Comparison of ENCODE assay signal across 10 cellular contexts in the genomic region with DNA sequence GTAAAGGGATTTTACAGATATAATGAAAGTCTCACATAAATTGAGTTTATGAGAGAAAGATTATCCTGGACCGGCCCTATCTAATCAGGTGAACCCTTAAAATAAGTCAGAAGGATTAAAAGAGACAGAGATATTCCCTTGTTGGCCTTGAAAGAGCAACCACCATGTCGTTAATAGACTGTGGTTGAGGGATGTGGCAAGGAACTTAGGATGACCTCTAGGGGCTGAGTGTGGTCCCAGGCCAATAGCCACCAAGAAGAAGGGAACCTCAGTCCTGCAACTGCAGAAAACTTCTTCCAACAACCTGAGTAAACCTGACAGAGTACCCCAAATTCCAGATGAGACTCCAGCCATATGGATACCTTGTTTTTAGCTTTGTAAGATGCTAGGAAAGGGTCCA.
DNase-seq lines count a peak whose midpoint lies in the region; ATAC-seq, FAIRE-seq and TF ChIP-seq lines count a peak whose summit lies in the region.
"Had no signal": no experiment of that assay in that cellular context is flagged by ENCODE, and none has a peak within 500 bp of the region (broad histone marks: within the 10 kb centered on the region; RNA-seq: fewer than 3 reads in every experiment).

No MANE protein-coding gene starts in this region.

- no peak for TF ChIP-seq EP300 in Ishikawa (IDR thresholded peaks at IDR 0.05; ENCODE audit: borderline replicate concordance)

- peak; percentile 21; the same call in 1 of the 2 replicates for TF ChIP-seq RAD21 in Ishikawa (IDR thresholded peaks at IDR 0.05; ENCODE audit: low read depth)

- ATAC-seq in GM18519 (IDR thresholded peaks at IDR 0.05; ENCODE audit: low FRiP score, unreplicated experiment) (peak; percentile 83), GM21723 (IDR thresholded peaks at IDR 0.05; ENCODE audit: unreplicated experiment) (peak; percentile 71), GM19324 (IDR thresholded peaks at IDR 0.05; ENCODE audit: low FRiP score, unreplicated experiment) (no peak)

- FAIRE-seq in frontal cortex (lab: Jason Lieb, UNC), result no peak

- DNase-seq in iPS DF 19.7 (ENCODE audit: low read depth, low spot score), result peak; percentile 23
- no peak for DNase-seq in frontal cortex (ENCODE audit: low spot score in 2 of 2)
- no peak for DNase-seq in CD1c-positive myeloid dendritic cell (ENCODE audit: extremely low spot score)
- DNase-seq: activated CD4-positive, alpha-beta memory T cell treated with anti-CD3 and anti-CD28 coated beads for 36 hours; anterior cingulate cortex; left ventricle myocardium inferior had no signal

TF ChIP-seq in Ishikawa, 13 proteins besides CTCF, POLR2A, EP300 and RAD21:
- TF ChIP-seq YY1 (IDR thresholded peaks at IDR 0.05; ENCODE audit: low read depth), result no peak
- TF ChIP-seq ZBTB7A (IDR thresholded peaks at IDR 0.05; ENCODE audit: low read depth), result no peak
- TF ChIP-seq CREB1 (IDR thresholded peaks at IDR 0.05; ENCODE audit: low read depth), result no peak
- TF ChIP-seq, protein P1, sequence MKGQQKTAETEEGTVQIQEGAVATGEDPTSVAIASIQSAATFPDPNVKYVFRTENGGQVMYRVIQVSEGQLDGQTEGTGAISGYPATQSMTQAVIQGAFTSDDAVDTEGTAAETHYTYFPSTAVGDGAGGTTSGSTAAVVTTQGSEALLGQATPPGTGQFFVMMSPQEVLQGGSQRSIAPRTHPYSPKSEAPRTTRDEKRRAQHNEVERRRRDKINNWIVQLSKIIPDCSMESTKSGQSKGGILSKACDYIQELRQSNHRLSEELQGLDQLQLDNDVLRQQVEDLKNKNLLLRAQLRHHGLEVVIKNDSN (IDR thresholded peaks at IDR 0.05), result no peak
- no peak for TF ChIP-seq TCF12 (IDR thresholded peaks at IDR 0.05; ENCODE audit: low read depth)
- no peak for TF ChIP-seq CEBPB (IDR thresholded peaks at IDR 0.05)
- TF ChIP-seq EGR1 (IDR thresholded peaks at IDR 0.05), result no peak
- TF ChIP-seq, protein P2, sequence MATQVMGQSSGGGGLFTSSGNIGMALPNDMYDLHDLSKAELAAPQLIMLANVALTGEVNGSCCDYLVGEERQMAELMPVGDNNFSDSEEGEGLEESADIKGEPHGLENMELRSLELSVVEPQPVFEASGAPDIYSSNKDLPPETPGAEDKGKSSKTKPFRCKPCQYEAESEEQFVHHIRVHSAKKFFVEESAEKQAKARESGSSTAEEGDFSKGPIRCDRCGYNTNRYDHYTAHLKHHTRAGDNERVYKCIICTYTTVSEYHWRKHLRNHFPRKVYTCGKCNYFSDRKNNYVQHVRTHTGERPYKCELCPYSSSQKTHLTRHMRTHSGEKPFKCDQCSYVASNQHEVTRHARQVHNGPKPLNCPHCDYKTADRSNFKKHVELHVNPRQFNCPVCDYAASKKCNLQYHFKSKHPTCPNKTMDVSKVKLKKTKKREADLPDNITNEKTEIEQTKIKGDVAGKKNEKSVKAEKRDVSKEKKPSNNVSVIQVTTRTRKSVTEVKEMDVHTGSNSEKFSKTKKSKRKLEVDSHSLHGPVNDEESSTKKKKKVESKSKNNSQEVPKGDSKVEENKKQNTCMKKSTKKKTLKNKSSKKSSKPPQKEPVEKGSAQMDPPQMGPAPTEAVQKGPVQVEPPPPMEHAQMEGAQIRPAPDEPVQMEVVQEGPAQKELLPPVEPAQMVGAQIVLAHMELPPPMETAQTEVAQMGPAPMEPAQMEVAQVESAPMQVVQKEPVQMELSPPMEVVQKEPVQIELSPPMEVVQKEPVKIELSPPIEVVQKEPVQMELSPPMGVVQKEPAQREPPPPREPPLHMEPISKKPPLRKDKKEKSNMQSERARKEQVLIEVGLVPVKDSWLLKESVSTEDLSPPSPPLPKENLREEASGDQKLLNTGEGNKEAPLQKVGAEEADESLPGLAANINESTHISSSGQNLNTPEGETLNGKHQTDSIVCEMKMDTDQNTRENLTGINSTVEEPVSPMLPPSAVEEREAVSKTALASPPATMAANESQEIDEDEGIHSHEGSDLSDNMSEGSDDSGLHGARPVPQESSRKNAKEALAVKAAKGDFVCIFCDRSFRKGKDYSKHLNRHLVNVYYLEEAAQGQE (IDR thresholded peaks at IDR 0.05; ENCODE audit: low read depth), result no peak
